Comparison of ENCODE assay signal across 15 cellular contexts in genomic region chr12:82069931-82070514, GRCh38.
DNase-seq lines count a peak whose midpoint lies in the region; ATAC-seq and TF ChIP-seq lines count a peak whose summit lies in the region.
"Had no signal": no experiment of that assay in that cellular context is flagged by ENCODE, and none has a peak within 500 bp of the region (broad histone marks: within the 10 kb centered on the region; RNA-seq: fewer than 3 reads in every experiment).

No MANE protein-coding gene starts in this region.

- no peak for TF ChIP-seq POLR2A in body of pancreas (IDR thresholded peaks at IDR 0.05)

- ATAC-seq in GM23338: peak; percentile 67
- ATAC-seq in body of pancreas: no peak
- no peak for ATAC-seq in HG03159 (IDR thresholded peaks at IDR 0.05; ENCODE audit: unreplicated experiment)
- ATAC-seq in omental fat pad (ENCODE audit: low FRiP score): no peak

- WGBS in body of pancreas, 2 donors: 39 to 50% methylated on average over 2 of the region's 2 CpGs

- peaks cover 7% of the 10 kb centered on the region for H3K4me1 Mint-ChIP-seq in GM23338
- H3K4me1 Mint-ChIP-seq: CD8-positive, alpha-beta memory T cell had no signal

- H3K9me3 Mint-ChIP-seq in GM23338: no peaks in the 10 kb centered on the region

- H3K9ac ChIP-seq in NT2/D1 (ENCODE audit: insufficient read length, low read depth) (no peak overlapping the region), colonic mucosa (ENCODE audit: low read depth in 2 of 2, low read length in 2 of 2) (no peak overlapping the region)
- H3K9ac ChIP-seq: BLaER1, GM23248, KMS-11 had no signal

- H4K20me1 ChIP-seq in GM23338 (replicated peaks; ENCODE audit: insufficient read depth): no peaks in the 10 kb centered on the region
- H4K20me1 ChIP-seq: BLaER1 had no signal

- H3F3A ChIP-seq in GM23338 (replicated peaks; ENCODE audit: low read depth): no peaks in the 10 kb centered on the region

- TF ChIP-seq CTCF in GM23338 (conservative IDR thresholded peaks at IDR 0.05; ENCODE audit: low read depth in 2 of 2) (no peak), colonic mucosa (IDR thresholded peaks at IDR 0.05) (no peak), body of pancreas (IDR thresholded peaks at IDR 0.05) (no peak), omental fat pad (IDR thresholded peaks at IDR 0.05) (no peak)

- H3K36me3 ChIP-seq in GM23338 (ENCODE audit: insufficient read depth) (no peaks in the 10 kb centered on the region), NT2/D1 (ENCODE audit: insufficient read depth, insufficient read length, low read length) (no peaks in the 10 kb centered on the region), colonic mucosa (no peaks in the 10 kb centered on the region), body of pancreas (replicated peaks in 1 of 2; ENCODE audit: insufficient read depth in 1 of 2, low read depth in 2 of 2) (no peaks in the 10 kb centered on the region)
- H3K36me3 ChIP-seq: BLaER1, HAP-1 had no signal

- H3K9me3 ChIP-seq in NT2/D1 (ENCODE audit: insufficient read depth, low read length) (peaks cover 17% of the 10 kb centered on the region; the same call in 1 of the 2 replicates), colonic mucosa (no peaks in the 10 kb centered on the region), body of pancreas (no peaks in the 10 kb centered on the region)
- H3K9me3 ChIP-seq: BLaER1 had no signal

- DNase-seq in GM23338 (ENCODE audit: low spot score) (peak; percentile 47), NT2/D1 (ENCODE audit: low read depth, low spot score) (peak; percentile 39), iPS DF 19.7 (ENCODE audit: low read depth, low spot score) (peak; percentile 3), colonic mucosa (no peak), body of pancreas (no peak), omental fat pad (ENCODE audit: low spot score) (no peak)
- DNase-seq: AML-193; CD8-positive, alpha-beta memory T cell; DMS53; GM23248 had no signal

- H3K27ac ChIP-seq in GM23338 (ENCODE audit: low read depth): no peak overlapping the region
- no peak overlapping the region for H3K27ac ChIP-seq in colonic mucosa
- H3K27ac ChIP-seq in body of pancreas: no peak overlapping the region
- H3K27ac ChIP-seq: BLaER1, GM23248, KMS-11 had no signal

- H3K4me1 ChIP-seq in GM23338 (ENCODE audit: insufficient read depth) (no peaks in the 10 kb centered on the region; the same call in 1 of the 2 replicates), NT2/D1 (ENCODE audit: insufficient read depth, insufficient read length) (no peaks in the 10 kb centered on the region), colonic mucosa (no peaks in the 10 kb centered on the region), body of pancreas (no peaks in the 10 kb centered on the region)
- H3K4me1 ChIP-seq: BLaER1, HAP-1 had no signal

- H3K79me2 ChIP-seq in GM23338 (replicated peaks; ENCODE audit: insufficient read depth): no peaks in the 10 kb centered on the region

- H3K4me2 ChIP-seq in GM23338: no peak overlapping the region
- H3K4me2 ChIP-seq: BLaER1, KMS-11 had no signal

- H3K9me2 ChIP-seq in GM23338 (ENCODE audit: insufficient read depth): peaks cover 22% of the 10 kb centered on the region

- H3K4me3 Mint-ChIP-seq in GM23338: no peak overlapping the region
- H3K4me3 Mint-ChIP-seq: CD8-positive, alpha-beta memory T cell; IgD-negative memory B cell had no signal

- no peak overlapping the region for H3K27ac Mint-ChIP-seq in GM23338
- H3K27ac Mint-ChIP-seq: CD8-positive, alpha-beta memory T cell; IgD-negative memory B cell had no signal

- intact Hi-C loops in colonic mucosa (cut with DNase I) (no loop called here), body of pancreas (cut with DNase I) (no loop called here)

- H3K27me3 ChIP-seq in GM23338 (ENCODE audit: insufficient read depth): no peaks in the 10 kb centered on the region
- H3K27me3 ChIP-seq in NT2/D1 (ENCODE audit: insufficient read depth, insufficient read length): no peaks in the 10 kb centered on the region
- no peaks in the 10 kb centered on the region for H3K27me3 ChIP-seq in colonic mucosa
- no peaks in the 10 kb centered on the region for H3K27me3 ChIP-seq in body of pancreas
- H3K27me3 ChIP-seq: BLaER1 had no signal

- H3K4me3 ChIP-seq in GM23338 (no peak overlapping the region), NT2/D1 (ENCODE audit: insufficient read length, low read depth) (no peak overlapping the region), colonic mucosa (no peak overlapping the region), body of pancreas (no peak overlapping the region)
- H3K4me3 ChIP-seq: BLaER1, GM23248, HAP-1 had no signal

- H3K27me3 Mint-ChIP-seq in GM23338 (ENCODE audit: insufficient read depth, low read depth, poor library complexity): peaks cover 6% of the 10 kb centered on the region
- H3K27me3 Mint-ChIP-seq: CD8-positive, alpha-beta memory T cell; IgD-negative memory B cell had no signal

- no peaks in the 10 kb centered on the region for H3K36me3 Mint-ChIP-seq in GM23338 (ENCODE audit: low read depth)
- H3K36me3 Mint-ChIP-seq: CD8-positive, alpha-beta memory T cell; IgD-negative memory B cell had no signal

- 0 out of 2 replicates have a peak overlapping the region, but pooled peaks have one; percentile 21 for H2AFZ ChIP-seq in GM23338
- H2AFZ ChIP-seq: GM23248 had no signal

TF ChIP-seq in GM23338, 12 proteins besides CTCF, POLR2A, EP300 and RAD21:
- TF ChIP-seq REST (IDR thresholded peaks at IDR 0.05; ENCODE audit: unreplicated experiment) (no peak), CREB1 (CRISPR knock-in tag; IDR thresholded peaks at IDR 0.05; ENCODE audit: low read depth) (no peak), JUNB (IDR thresholded peaks at IDR 0.05; ENCODE audit: unreplicated experiment) (no peak), STAT1 (IDR thresholded peaks at IDR 0.05; ENCODE audit: unreplicated experiment) (no peak), EZH2 (IDR thresholded peaks at IDR 0.05; ENCODE audit: low read depth, unreplicated experiment) (no peak), ETS1 (IDR thresholded peaks at IDR 0.05) (no peak), ZNF331 (CRISPR knock-in tag; IDR thresholded peaks at IDR 0.05; ENCODE audit: low read depth) (no peak)

Comparison
In these comparisons a context has a peak if more than half of its experiments do, and no peak if none do; other contexts are left out.
1. DNase-seq: peak in GM23338 (single experiment), NT2/D1 (single experiment) and iPS DF 19.7 (single experiment); none in colonic mucosa (single experiment), body of pancreas (0 of 4) and omental fat pad (single experiment).